ENCODE assay signal across 8 cellular contexts in the genomic region with DNA sequence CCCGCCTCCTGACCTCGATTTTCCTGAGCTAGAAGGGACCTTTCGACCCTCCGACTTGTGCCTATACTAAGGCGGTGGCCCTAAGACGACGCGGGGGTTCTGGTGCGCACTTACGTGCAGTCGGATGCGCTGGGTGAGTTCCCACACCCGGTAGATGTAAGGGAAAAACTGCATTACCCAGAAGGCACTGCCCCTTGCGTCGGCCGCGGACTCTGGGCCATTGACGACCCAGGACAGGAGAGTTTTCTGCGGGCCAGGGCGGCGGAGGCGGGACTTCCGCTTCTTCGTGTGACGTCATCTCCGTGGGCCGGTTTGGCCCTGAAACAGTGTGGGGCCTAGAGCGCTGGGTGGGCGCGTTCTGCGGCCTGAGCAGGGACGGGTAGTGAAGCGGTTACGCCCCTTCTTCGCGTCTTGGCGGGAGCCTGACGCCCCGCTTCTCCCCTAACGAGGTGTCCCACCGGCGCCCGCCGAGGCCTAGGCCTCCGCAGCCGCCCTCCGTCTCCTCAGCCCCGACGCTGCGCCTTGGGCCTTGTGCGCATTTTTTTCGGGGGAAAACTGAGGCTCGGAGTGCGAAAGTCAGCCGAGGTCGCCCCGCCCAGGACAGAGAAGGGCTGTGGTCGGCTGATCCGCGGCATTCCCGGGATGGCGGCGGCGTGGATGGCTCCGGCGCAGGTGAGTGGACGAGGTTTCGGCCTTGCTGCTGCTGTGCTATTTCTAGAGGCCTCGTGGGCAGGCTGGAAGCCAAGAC. TPM values are rescaled to one million over a fixed set of nuclear protein-coding genes. Genes with fewer than 3 reads are reported as not detected.
DNase-seq lines count a peak whose midpoint lies in the region; ATAC-seq, FAIRE-seq and TF ChIP-seq lines count a peak whose summit lies in the region.

A gene (plus strand): TSS at position 321 of the 748 bp plus-strand sequence. CDS start 322 bp downstream, at position 643.

- ATAC-seq in HG02642 (IDR thresholded peaks at IDR 0.05; ENCODE audit: poor library complexity, unreplicated experiment) (peak; percentile 80), Right ventricle myocardium inferior (peak; percentile 98), pancreas (peak; percentile 96 to 98 (median 96))
- ATAC-seq in activated naive CD8-positive, alpha-beta T cell treated with anti-CD3 and anti-CD28 coated beads, Interleukin-2, amount 10 ng/mL, durations not matched to agents 7 days and 5 days (ENCODE audit: low read depth), result peak; percentile 92

- FAIRE-seq in pancreas (lab: Jason Lieb, UNC), result no peak

- no peak within 1 kb of the TSS for H3K4me3 Mint-ChIP-seq in activated naive CD8-positive, alpha-beta T cell treated with anti-CD3 and anti-CD28 coated beads, Interleukin-2, amount 10 ng/mL, durations not matched to agents 7 days and 5 days

- no peaks in the 10 kb centered on the region for H3K9me3 Mint-ChIP-seq in activated naive CD8-positive, alpha-beta T cell treated with anti-CD3 and anti-CD28 coated beads, Interleukin-2, amount 10 ng/mL, durations not matched to agents 7 days and 5 days

- DNase-seq in NCI-H1105 (lab: John Stamatoyannopoulos, UW) (peak; percentile 99), SKM-1 (lab: John Stamatoyannopoulos, UW; ENCODE audit: unreplicated experiment) (peak; percentile 70), Right ventricle myocardium inferior (ENCODE audit: missing footprints) (peak; percentile 98), pancreas (peak; percentile 96 to 99 (median 96)), tibial artery (peak; percentile 96 to 98)
- DNase-seq in activated naive CD8-positive, alpha-beta T cell treated with anti-CD3 and anti-CD28 coated beads, Interleukin-2, amount 10 ng/mL, durations not matched to agents 7 days and 5 days, result peak; percentile 96

- peaks cover 0 to 10% (median 4%) of the 10 kb centered on the region in 3 donors for H3K36me3 ChIP-seq in pancreas
- H3K36me3 ChIP-seq in tibial artery, result peaks cover 19 to 25% (median 19%) of the 10 kb centered on the region in 3 donors

- H3K27ac ChIP-seq in pancreas (peak within 1 kb of the TSS; percentile 98 to 99 (median 98)), tibial artery (peak within 1 kb of the TSS; percentile 97 to 99)

- H3K4me1 ChIP-seq in pancreas (peaks cover 7 to 14% (median 7%) of the 10 kb centered on the region in 3 donors), tibial artery (peaks cover 0 to 28% (median 20%) of the 10 kb centered on the region in 4 donors)

- no peaks in the 10 kb centered on the region for H3K9me3 ChIP-seq in pancreas
- peaks cover 0 to 6% (median 0%) of the 10 kb centered on the region in 3 donors for H3K9me3 ChIP-seq in tibial artery

- 0% methylated on average over 63 to 69 of the region's 69 CpGs for WGBS in pancreas, 2 donors

- peaks cover 26% of the 10 kb centered on the region for H3K4me1 Mint-ChIP-seq in activated naive CD8-positive, alpha-beta T cell treated with anti-CD3 and anti-CD28 coated beads, Interleukin-2, amount 10 ng/mL, durations not matched to agents 7 days and 5 days

- no peaks in the 10 kb centered on the region for H3K27me3 Mint-ChIP-seq in activated naive CD8-positive, alpha-beta T cell treated with anti-CD3 and anti-CD28 coated beads, Interleukin-2, amount 10 ng/mL, durations not matched to agents 7 days and 5 days

- peak; percentile 23 for TF ChIP-seq POLR2A in GM10847 (IDR thresholded peaks at IDR 0.05; ENCODE audit: extremely low read depth, insufficient read length)

- TF ChIP-seq CTCF in pancreas (IDR thresholded peaks at IDR 0.05) (no peak), tibial artery (IDR thresholded peaks at IDR 0.05) (no peak)

- no peaks in the 10 kb centered on the region for H3K27me3 ChIP-seq in pancreas
- no peaks in the 10 kb centered on the region for H3K27me3 ChIP-seq in tibial artery

- H3K36me3 Mint-ChIP-seq in activated naive CD8-positive, alpha-beta T cell treated with anti-CD3 and anti-CD28 coated beads, Interleukin-2, amount 10 ng/mL, durations not matched to agents 7 days and 5 days, result peaks cover 37% of the 10 kb centered on the region

- H3K4me3 ChIP-seq in pancreas (peak within 1 kb of the TSS; percentile 58 to 95 (median 90)), tibial artery (peak within 1 kb of the TSS; percentile 70 to 98)

- H3K27ac Mint-ChIP-seq in activated naive CD8-positive, alpha-beta T cell treated with anti-CD3 and anti-CD28 coated beads, Interleukin-2, amount 10 ng/mL, durations not matched to agents 7 days and 5 days, result no peak within 1 kb of the TSS

- POLR2A ChIA-PET in activated naive CD8-positive, alpha-beta T cell treated with anti-CD3 and anti-CD28 coated beads, Interleukin-2, amount 10 ng/mL, durations not matched to agents 7 days and 5 days (lab: Charles Lee), result interaction anchor here (1.0 kb wide), 1 partner anchor 35 kb away, joined by 4 read pairs; no protein-coding TSS in a partner anchor

- intact Hi-C loops in Right ventricle myocardium inferior (cut with DNase I), result loop anchor here (1.0 to 5.0 kb wide), 4 partner anchors 40 to 88 kb away; a partner anchor contains a TSS
- intact Hi-C loops in pancreas (cut with DNase I), result no loop called here
- intact Hi-C loops in tibial artery (cut with DNase I; ENCODE audit: low total_unique reads), result loop anchor here (5.0 kb wide), 1 partner anchor 38 kb away; a partner anchor contains a TSS

RNA-seq across cellular contexts. Expression of the gene that starts here (rescaled TPM):
- 10 to 100 TPM; 58.2 to 67.1 TPM for total RNA-seq in activated naive CD8-positive, alpha-beta T cell treated with anti-CD3 and anti-CD28 coated beads, Interleukin-2, amount 10 ng/mL, durations not matched to agents 7 days and 5 days
- total RNA-seq in Right ventricle myocardium inferior (27.3 TPM), pancreas (10 to 100 TPM; 15.9 to 30.9 (median 24.6) TPM)
- polyA plus RNA-seq in pancreas, result 1 to 10 TPM in 1 of 2 donors, under 1 TPM in 1; 0.45 to 3.8 TPM

Comparison
In these comparisons a context has a peak if more than half of its experiments do, and no peak if none do; other contexts are left out.
1. Peak in every context shown above with its lines: DNase-seq, ATAC-seq, H3K4me3 ChIP-seq and H3K27ac ChIP-seq.
2. intact Hi-C loops: an anchor here in Right ventricle myocardium inferior (1.0 to 5.0 kb wide) and tibial artery (5.0 kb wide); none called in pancreas.